1 cellular context compared by ENCODE assay signal in genomic region chr11:86117706-86118050, GRCh38.
TF ChIP-seq lines count a peak whose summit lies in the region.

No MANE protein-coding gene starts in this region.

TF ChIP-seq in IMR-90, 13 proteins besides CTCF, POLR2A, EP300 and RAD21:
- no peak for TF ChIP-seq MAFK (IDR thresholded peaks at IDR 0.05; ENCODE audit: low read depth, low read length)
- no peak for TF ChIP-seq NFE2L2 (IDR thresholded peaks at IDR 0.05; ENCODE audit: low read depth, low read length)
- TF ChIP-seq CEBPB (IDR thresholded peaks at IDR 0.05; ENCODE audit: low read depth, low read length): no peak
- TF ChIP-seq SMC3 (IDR thresholded peaks at IDR 0.05; ENCODE audit: low read depth, low read length): no peak
- TF ChIP-seq MAZ (IDR thresholded peaks at IDR 0.05; ENCODE audit: borderline replicate concordance, low read depth, low read length): no peak
- TF ChIP-seq USF2 (IDR thresholded peaks at IDR 0.05; ENCODE audit: low read depth, low read length): no peak
- no peak for TF ChIP-seq CHD1 (IDR thresholded peaks at IDR 0.05; ENCODE audit: low read depth, low read length)
- TF ChIP-seq FOS (IDR thresholded peaks at IDR 0.05; ENCODE audit: low read depth, low read length): no peak
- TF ChIP-seq RCOR1 (IDR thresholded peaks at IDR 0.05; ENCODE audit: insufficient replicate concordance, low read length): no peak
- TF ChIP-seq MXI1 (IDR thresholded peaks at IDR 0.05; ENCODE audit: borderline replicate concordance, low read depth, low read length): no peak
- TF ChIP-seq BHLHE40 (IDR thresholded peaks at IDR 0.05; ENCODE audit: low read depth, low read length): no peak
- TF ChIP-seq ELK1 (IDR thresholded peaks at IDR 0.05; ENCODE audit: borderline replicate concordance, low read depth, low read length): no peak
- no peak for TF ChIP-seq RFX5 (IDR thresholded peaks at IDR 0.05; ENCODE audit: low read depth, low read length)
